Comparison of ENCODE assay signal across 10 cellular contexts in the genomic region with DNA sequence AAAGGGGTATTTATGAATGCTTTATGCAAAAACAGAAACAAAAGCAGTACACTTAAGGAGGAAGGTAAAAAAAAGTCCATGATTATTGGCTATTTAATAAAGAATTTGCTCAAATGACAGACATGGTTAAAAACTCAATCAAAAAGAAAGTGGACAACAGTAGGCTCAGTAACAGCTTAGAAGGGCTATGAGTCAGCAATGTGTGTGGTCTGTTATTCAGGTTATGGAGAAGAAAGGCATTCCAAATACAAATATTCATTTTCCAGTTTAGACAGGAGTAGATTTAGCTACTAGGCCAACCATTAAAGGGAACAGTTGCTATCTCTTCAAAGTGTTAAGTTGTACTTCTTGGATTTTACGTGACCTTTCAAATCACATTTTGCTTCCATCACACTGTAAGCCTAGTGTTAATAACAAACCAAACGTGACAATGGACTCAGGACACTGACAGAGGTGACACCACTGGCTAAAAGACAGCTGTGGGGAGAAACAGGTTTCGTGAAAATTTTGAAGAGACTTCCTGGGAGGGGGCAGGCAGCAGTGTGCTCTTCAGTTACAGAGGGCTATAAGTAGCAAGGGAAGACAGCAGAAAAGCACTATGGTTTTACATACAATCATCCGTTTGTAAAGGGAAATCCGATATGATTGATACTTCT. TPM values are rescaled to one million over a fixed set of nuclear protein-coding genes. Genes with fewer than 3 reads are reported as not detected.
DNase-seq lines count a peak whose midpoint lies in the region; ATAC-seq and TF ChIP-seq lines count a peak whose summit lies in the region.
"Had no signal": no experiment of that assay in that cellular context is flagged by ENCODE, and none has a peak within 500 bp of the region (broad histone marks: within the 10 kb centered on the region; RNA-seq: fewer than 3 reads in every experiment).

No MANE protein-coding gene starts in this region.

- H3K4me1 ChIP-seq in HUES6 (ENCODE audit: control insufficient read depth, insufficient read depth, low read length) = peaks cover 37% of the 10 kb centered on the region
- H3K4me1 ChIP-seq in CD8-positive, alpha-beta T cell (ENCODE audit: insufficient read depth, low read length) = no peaks in the 10 kb centered on the region

- peak overlapping the region; percentile 16; the same call in 1 of the 2 replicates for H3K27ac ChIP-seq in HUES6 (ENCODE audit: low read depth, low read length)
- H3K27ac ChIP-seq in CD8-positive, alpha-beta T cell (ENCODE audit: low read depth, low read length) = no peak overlapping the region

- DNase-seq in AG08395 (ENCODE audit: low spot score) (peak; percentile 76), lung microvascular endothelial cell (ENCODE audit: low read depth in 2 of 2) (peak; percentile 13 to 62), NCI-H446 treated with DMSO at 0.1 percent for 48 hours (lab: John Stamatoyannopoulos, UW) (no peak), HUDEP-2 (lab: John Stamatoyannopoulos, UW; ENCODE audit: unreplicated experiment in 76 of 76) (no peak), NCI-H1694 treated with DMSO at 0.1 percent for 48 hours (lab: John Stamatoyannopoulos, UW) (no peak)
- no peak for DNase-seq in CD8-positive, alpha-beta T cell
- DNase-seq: CD4-positive, alpha-beta T cell; NCI-H748 treated with DMSO at 0.1 percent for 48 hours had no signal

- H3K9ac ChIP-seq in HUES6 (ENCODE audit: low read length) = no peak overlapping the region

- no peaks in the 10 kb centered on the region for H3K27me3 Mint-ChIP-seq in brain
- no peaks in the 10 kb centered on the region for H3K27me3 Mint-ChIP-seq in CD8-positive, alpha-beta T cell (ENCODE audit: low read depth)
- H3K27me3 Mint-ChIP-seq: CD4-positive, alpha-beta T cell had no signal

- H3K36me3 ChIP-seq in HUES6 (ENCODE audit: control insufficient read depth, insufficient read depth, low read length) = no peaks in the 10 kb centered on the region
- H3K36me3 ChIP-seq in CD8-positive, alpha-beta T cell (ENCODE audit: insufficient read depth, low read length) = peaks cover 7% of the 10 kb centered on the region

- H3K9me3 ChIP-seq in HUES6 (ENCODE audit: control insufficient read depth, insufficient read depth, low read depth, low read length) = no peaks in the 10 kb centered on the region
- no peaks in the 10 kb centered on the region for H3K9me3 ChIP-seq in CD8-positive, alpha-beta T cell (ENCODE audit: low read length)

- ATAC-seq in CD8-positive, alpha-beta T cell = no peak

- peaks cover 52% of the 10 kb centered on the region for H3K4me1 Mint-ChIP-seq in brain
- H3K4me1 Mint-ChIP-seq in CD8-positive, alpha-beta T cell (ENCODE audit: low read depth) = peaks cover 2% of the 10 kb centered on the region

- CTCF ChIA-PET in CD8-positive, alpha-beta T cell (lab: Charles Lee) = interaction anchor here (6.4 kb wide), 1 partner anchor 398 kb away, joined by 58 read pairs; no protein-coding TSS in a partner anchor

- H3K9me3 Mint-ChIP-seq in brain = no peaks in the 10 kb centered on the region
- H3K9me3 Mint-ChIP-seq in CD8-positive, alpha-beta T cell = no peaks in the 10 kb centered on the region
- H3K9me3 Mint-ChIP-seq: CD4-positive, alpha-beta T cell had no signal

- no peaks in the 10 kb centered on the region for H3K27me3 ChIP-seq in HUES6 (ENCODE audit: control insufficient read depth, insufficient read depth, low read length)
- H3K27me3 ChIP-seq in CD8-positive, alpha-beta T cell (ENCODE audit: insufficient read depth, low read length) = no peaks in the 10 kb centered on the region

- peak overlapping the region in 4 of 5 experiments; percentile 5 to 90 (median 36) for H3K27ac Mint-ChIP-seq in brain
- no peak overlapping the region for H3K27ac Mint-ChIP-seq in CD8-positive, alpha-beta T cell
- H3K27ac Mint-ChIP-seq: CD4-positive, alpha-beta T cell had no signal

- POLR2A ChIA-PET in CD8-positive, alpha-beta T cell (lab: Charles Lee) = no interaction called here

- intact Hi-C loops in CD8-positive, alpha-beta T cell (cut with DNase I, micrococcal nuclease) = no loop called here

- H3K4me3 Mint-ChIP-seq in brain = no peak overlapping the region
- no peak overlapping the region for H3K4me3 Mint-ChIP-seq in CD8-positive, alpha-beta T cell
- H3K4me3 Mint-ChIP-seq: CD4-positive, alpha-beta T cell had no signal

- peaks cover 22% of the 10 kb centered on the region for H3K36me3 Mint-ChIP-seq in brain
- H3K36me3 Mint-ChIP-seq in CD8-positive, alpha-beta T cell = peaks cover 26% of the 10 kb centered on the region

- H3K4me3 ChIP-seq in HUES6 (ENCODE audit: low read depth, low read length) = no peak overlapping the region
- no peak overlapping the region for H3K4me3 ChIP-seq in CD8-positive, alpha-beta T cell (ENCODE audit: low read depth, low read length)

- TF ChIP-seq CTCF in brain (conservative IDR thresholded peaks at IDR 0.05) = no peak
- no peak for TF ChIP-seq CTCF in CD8-positive, alpha-beta T cell (IDR thresholded peaks at IDR 0.05)

RNA-seq across cellular contexts. Expression of a gene that starts 41.7 kb away (rescaled TPM):
- polyA plus RNA-seq in brain (ENCODE audit: insufficient read depth, low read depth, low replicate concordance) = 1.1 TPM
- 7.4 and 8.5 TPM in 2 replicates for total RNA-seq in lung microvascular endothelial cell
- under 1 TPM; 0.24 to 0.31 TPM for total RNA-seq in CD8-positive, alpha-beta T cell

Comparison
In these comparisons a context has a peak if more than half of its experiments do, and no peak if none do; other contexts are left out.
1. DNase-seq: peak in AG08395 (single experiment) and lung microvascular endothelial cell (2 of 2); none in NCI-H446 treated with DMSO at 0.1 percent for 48 hours (single experiment), HUDEP-2 (0 of 76), NCI-H1694 treated with DMSO at 0.1 percent for 48 hours (single experiment) and CD8-positive, alpha-beta T cell (0 of 7).